In genomic region chr5:92145852-92146251, GRCh38 we compare ENCODE assay signal across 30 cellular contexts.
"Had no signal": no experiment of that assay in that cellular context is flagged by ENCODE, and none has a peak within 500 bp of the region (broad histone marks: within the 10 kb centered on the region; RNA-seq: fewer than 3 reads in every experiment).

No MANE protein-coding gene starts in this region.

- H3K4me1 Mint-ChIP-seq: activated CD4-positive, alpha-beta memory T cell treated with anti-CD3 and anti-CD28 coated beads, Interleukin-2, amount 10 ng/mL, durations not matched to agents 7 days and 5 days; activated CD4-positive, alpha-beta T cell treated with anti-CD3 and anti-CD28 coated beads for 36 hours; activated CD4-positive, alpha-beta T cell treated with anti-CD3 and anti-CD28 coated beads, Interleukin-2, amount 10 ng/mL, durations not matched to agents 24 days and 14 days; activated naive CD4-positive, alpha-beta T cell treated with anti-CD3 and anti-CD28 coated beads, Interleukin-2, amount 10 ng/mL, durations not matched to agents 7 days and 5 days; activated naive CD8-positive, alpha-beta T cell treated with anti-CD3 and anti-CD28 coated beads, Interleukin-2, amount 10 ng/mL, durations not matched to agents 7 days and 5 days had no signal

- H3K4me2 ChIP-seq: hepatocyte had no signal

- H3K9me3 ChIP-seq: ascending aorta, breast epithelium, colonic mucosa, esophagus squamous epithelium, gastroesophageal sphincter, heart right ventricle had no signal

- H3K27me3 Mint-ChIP-seq: activated CD4-positive, alpha-beta memory T cell treated with anti-CD3 and anti-CD28 coated beads, Interleukin-2, amount 10 ng/mL, durations not matched to agents 7 days and 5 days; activated CD4-positive, alpha-beta T cell treated with anti-CD3 and anti-CD28 coated beads for 36 hours; activated CD4-positive, alpha-beta T cell treated with anti-CD3 and anti-CD28 coated beads, Interleukin-2, amount 10 ng/mL, durations not matched to agents 24 days and 14 days; activated naive CD4-positive, alpha-beta T cell treated with anti-CD3 and anti-CD28 coated beads, Interleukin-2, amount 10 ng/mL, durations not matched to agents 7 days and 5 days; activated naive CD8-positive, alpha-beta T cell treated with anti-CD3 and anti-CD28 coated beads, Interleukin-2, amount 10 ng/mL, durations not matched to agents 7 days and 5 days; activated T-cell treated with anti-CD3 and anti-CD28 coated beads, Interleukin-2, amount 50 U/mL, for 24 hours; brain had no signal

- H3K27ac ChIP-seq: ascending aorta, breast epithelium, cardiac muscle cell, colonic mucosa, epithelial cell of prostate, esophagus squamous epithelium, gastroesophageal sphincter, heart right ventricle, hepatocyte had no signal

- H3K36me3 ChIP-seq: ascending aorta, breast epithelium, cardiac muscle cell, colonic mucosa, esophagus squamous epithelium, gastroesophageal sphincter, heart right ventricle had no signal

- ATAC-seq: activated CD4-positive, alpha-beta T cell treated with anti-CD3 and anti-CD28 coated beads for 36 hours; activated naive CD4-positive, alpha-beta T cell treated with anti-CD3 and anti-CD28 coated beads, Interleukin-2, amount 50 U/mL, for 72 hours; activated T-cell treated with anti-CD3 and anti-CD28 coated beads, Interleukin-2, amount 50 U/mL, for 72 hours; gastroesophageal sphincter; heart right ventricle had no signal

- H3K4me3 ChIP-seq: ascending aorta, breast epithelium, cardiac muscle cell, colonic mucosa, esophagus squamous epithelium, gastroesophageal sphincter, heart right ventricle, hepatocyte had no signal

- H3K4me1 ChIP-seq: ascending aorta, breast epithelium, colonic mucosa, esophagus squamous epithelium, gastroesophageal sphincter, heart right ventricle had no signal

- H3K9me3 Mint-ChIP-seq: activated CD4-positive, alpha-beta T cell treated with anti-CD3 and anti-CD28 coated beads, Interleukin-2, amount 10 ng/mL, durations not matched to agents 24 days and 14 days; activated naive CD4-positive, alpha-beta T cell treated with anti-CD3 and anti-CD28 coated beads, Interleukin-2, amount 10 ng/mL, durations not matched to agents 7 days and 5 days; activated T-cell treated with anti-CD3 and anti-CD28 coated beads, Interleukin-2, amount 50 U/mL, for 24 hours; brain had no signal

- H3K4me3 Mint-ChIP-seq: activated CD4-positive, alpha-beta memory T cell treated with anti-CD3 and anti-CD28 coated beads, Interleukin-2, amount 10 ng/mL, durations not matched to agents 7 days and 5 days; activated CD4-positive, alpha-beta T cell treated with anti-CD3 and anti-CD28 coated beads for 36 hours; activated CD4-positive, alpha-beta T cell treated with anti-CD3 and anti-CD28 coated beads, Interleukin-2, amount 10 ng/mL, durations not matched to agents 24 days and 14 days; activated naive CD4-positive, alpha-beta T cell treated with anti-CD3 and anti-CD28 coated beads, Interleukin-2, amount 10 ng/mL, durations not matched to agents 7 days and 5 days; activated naive CD8-positive, alpha-beta T cell treated with anti-CD3 and anti-CD28 coated beads, Interleukin-2, amount 10 ng/mL, durations not matched to agents 7 days and 5 days; activated T-cell treated with anti-CD3 and anti-CD28 coated beads, Interleukin-2, amount 50 U/mL, for 24 hours; activated T-cell treated with anti-CD3 and anti-CD28 coated beads, Interleukin-2, amount 50 U/mL, for 72 hours; brain; T-helper 2 cell treated with Interferon-gamma antibody and Interleukin-4, amounts not matched to agents 5 μg/mL and 100 μg/mL, for 36 hours had no signal

- H3K36me3 Mint-ChIP-seq: activated naive CD4-positive, alpha-beta T cell treated with anti-CD3 and anti-CD28 coated beads, Interleukin-2, amount 10 ng/mL, durations not matched to agents 7 days and 5 days; activated naive CD4-positive, alpha-beta T cell treated with anti-CD3 and anti-CD28 coated beads, Interleukin-2, amount 50 U/mL, for 72 hours; activated naive CD8-positive, alpha-beta T cell treated with anti-CD3 and anti-CD28 coated beads, Interleukin-2, amount 10 ng/mL, durations not matched to agents 7 days and 5 days; brain had no signal

- H3K79me2 ChIP-seq: hepatocyte had no signal

- H3K27me3 ChIP-seq: ascending aorta, breast epithelium, cardiac muscle cell, colonic mucosa, esophagus squamous epithelium, gastroesophageal sphincter, heart right ventricle, hepatocyte had no signal

- H3K27ac Mint-ChIP-seq: activated CD4-positive, alpha-beta memory T cell treated with anti-CD3 and anti-CD28 coated beads, Interleukin-2, amount 10 ng/mL, durations not matched to agents 7 days and 5 days; activated CD4-positive, alpha-beta T cell treated with anti-CD3 and anti-CD28 coated beads for 36 hours; activated CD4-positive, alpha-beta T cell treated with anti-CD3 and anti-CD28 coated beads, Interleukin-2, amount 10 ng/mL, durations not matched to agents 24 days and 14 days; activated naive CD4-positive, alpha-beta T cell treated with anti-CD3 and anti-CD28 coated beads, Interleukin-2, amount 10 ng/mL, durations not matched to agents 7 days and 5 days; activated naive CD4-positive, alpha-beta T cell treated with anti-CD3 and anti-CD28 coated beads, Interleukin-2, amount 50 U/mL, for 72 hours; activated naive CD8-positive, alpha-beta T cell treated with anti-CD3 and anti-CD28 coated beads, Interleukin-2, amount 10 ng/mL, durations not matched to agents 7 days and 5 days; activated T-cell treated with anti-CD3 and anti-CD28 coated beads, Interleukin-2, amount 50 U/mL, for 24 hours; activated T-cell treated with anti-CD3 and anti-CD28 coated beads, Interleukin-2, amount 50 U/mL, for 72 hours; T-helper 2 cell treated with Interferon-gamma antibody and Interleukin-4, amounts not matched to agents 5 μg/mL and 100 μg/mL, for 36 hours had no signal

- DNase-seq: activated CD4-positive, alpha-beta memory T cell treated with anti-CD3 and anti-CD28 coated beads, Interleukin-2, amount 10 ng/mL, durations not matched to agents 7 days and 5 days; activated CD4-positive, alpha-beta T cell treated with anti-CD3 and anti-CD28 coated beads for 36 hours; activated CD4-positive, alpha-beta T cell treated with anti-CD3 and anti-CD28 coated beads, Interleukin-2, amount 10 ng/mL, durations not matched to agents 24 days and 14 days; activated CD4-positive, alpha-beta T cell treated with anti-CD3 and anti-CD28 coated beads, Interleukin-2, amount 50 U/mL, for 4 hours; activated CD4-positive, CD25-positive, alpha-beta regulatory T cell; activated CD4-positive, CD25-positive, alpha-beta regulatory T cell treated with anti-CD3 and anti-CD28 coated beads, Interleukin-2, amount 50 U/mL, for 72 hours; activated CD8-positive, alpha-beta memory T cell treated with anti-CD3 and anti-CD28 coated beads, Interleukin-2, amount 50 U/mL, for 48 hours; activated gamma-delta T cell; activated naive CD4-positive, alpha-beta T cell; activated naive CD4-positive, alpha-beta T cell treated with anti-CD3 and anti-CD28 coated beads, Interleukin-2, amount 10 ng/mL, durations not matched to agents 7 days and 5 days; activated naive CD8-positive, alpha-beta T cell treated with anti-CD3 and anti-CD28 coated beads, Interleukin-2, amount 10 ng/mL, durations not matched to agents 7 days and 5 days; activated T-cell treated with anti-CD3 and anti-CD28 coated beads for 4 hours; activated T-cell treated with anti-CD3 and anti-CD28 coated beads, Interleukin-2, amount 50 U/mL, for 24 hours; activated T-cell treated with anti-CD3 and anti-CD28 coated beads, Interleukin-2, amount 50 U/mL, for 72 hours; central memory CD4-positive, alpha-beta T cell; cerebellar nuclear complex; colonic mucosa; effector CD8-positive, alpha-beta T cell; esophagus squamous epithelium; foreskin melanocyte; heart right ventricle had no signal

- H2AFZ ChIP-seq: hepatocyte had no signal
